23 cellular contexts compared by ENCODE assay signal in the genomic region with DNA sequence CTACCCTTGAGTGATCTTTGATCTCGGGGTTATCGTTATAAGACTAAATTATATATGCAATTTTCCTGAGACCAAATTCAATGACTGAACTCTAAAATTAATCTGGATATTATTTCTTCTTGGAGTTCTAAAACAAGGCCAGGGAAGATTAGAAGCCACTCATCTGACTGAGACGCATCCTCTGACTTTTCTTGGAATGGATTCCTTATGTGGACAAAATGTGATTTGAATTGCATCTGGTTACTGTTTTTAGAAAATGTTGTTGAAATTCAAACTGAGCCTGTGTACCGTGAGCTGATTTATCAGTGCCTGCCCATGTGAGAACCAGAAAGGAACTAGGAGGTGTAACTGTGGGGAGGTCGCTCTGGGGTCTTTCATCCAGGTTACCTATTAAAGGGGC.
DNase-seq lines count a peak whose midpoint lies in the region; ATAC-seq and TF ChIP-seq lines count a peak whose summit lies in the region.
"Had no signal": no experiment of that assay in that cellular context is flagged by ENCODE, and none has a peak within 500 bp of the region (broad histone marks: within the 10 kb centered on the region; RNA-seq: fewer than 3 reads in every experiment).

No MANE protein-coding gene starts in this region.

- no peak for DNase-seq in GM23338 (ENCODE audit: low spot score)
- no peak for DNase-seq in mesenchymal stem cell
- DNase-seq in progenitor cell of endocrine pancreas (ENCODE audit: low spot score, unreplicated experiment) = no peak
- no peak for DNase-seq in dermis blood vessel endothelial cell
- DNase-seq in stimulated activated naive CD4-positive, alpha-beta T cell treated with Interleukin-2 at 50 U/mL for 16 hours (lab: John Stamatoyannopoulos, UW) = no peak
- DNase-seq in NCI-H1436 treated with DMSO at 0.1 percent for 48 hours (lab: John Stamatoyannopoulos, UW) = no peak
- DNase-seq: 8988T; ACHN; AML-193; BE2C; Caco-2; CD4-positive, CD25-positive, alpha-beta regulatory T cell; CD8-positive, alpha-beta T cell; DMS79; EL; GDM1; GM23248; H9 had no signal

- 88% methylated on average over 3 of the region's 5 CpGs for WGBS in mesenchymal stem cell

- H4K20me1 ChIP-seq in BLaER1 (no peaks in the 10 kb centered on the region), GM23338 (replicated peaks; ENCODE audit: insufficient read depth) (no peaks in the 10 kb centered on the region)

- H3F3A ChIP-seq in GM23338 (replicated peaks; ENCODE audit: low read depth) = no peaks in the 10 kb centered on the region

- H3K9ac ChIP-seq in BLaER1 = no peak overlapping the region
- no peak overlapping the region for H3K9ac ChIP-seq in mesenchymal stem cell (ENCODE audit: low read length)
- H3K9ac ChIP-seq: GM23248 had no signal

- no peak overlapping the region for H2BK5ac ChIP-seq in mesenchymal stem cell (ENCODE audit: low read depth, low read length, poor library complexity, severe bottlenecking)

- H4K91ac ChIP-seq in mesenchymal stem cell (ENCODE audit: low read length) = peak overlapping the region; percentile 29

- H4K8ac ChIP-seq in mesenchymal stem cell (ENCODE audit: low read length) = no peak overlapping the region

- no peak overlapping the region for H3K18ac ChIP-seq in mesenchymal stem cell (ENCODE audit: low read depth in 1 of 2, low read length in 2 of 2)

- TF ChIP-seq CTCF in GM23338 (conservative IDR thresholded peaks at IDR 0.05; ENCODE audit: low read depth in 2 of 2) = no peak
- no peak for TF ChIP-seq CTCF in progenitor cell of endocrine pancreas (IDR thresholded peaks at IDR 0.05; ENCODE audit: unreplicated experiment)

- no peak overlapping the region for H3K27ac ChIP-seq in BLaER1
- H3K27ac ChIP-seq in GM23338 (ENCODE audit: low read depth) = no peak overlapping the region
- H3K27ac ChIP-seq in mesenchymal stem cell (ENCODE audit: low read length, poor library complexity, severe bottlenecking) = no peak overlapping the region
- H3K27ac ChIP-seq: A549, C4-2B, GM23248 had no signal

- peaks cover 7% of the 10 kb centered on the region; the same call in 2 of the 3 replicates for H3K4me1 Mint-ChIP-seq in GM23338
- H3K4me1 Mint-ChIP-seq in progenitor cell of endocrine pancreas (ENCODE audit: low read depth) = peaks cover 15% of the 10 kb centered on the region
- H3K4me1 Mint-ChIP-seq: CD4-positive, CD25-positive, alpha-beta regulatory T cell had no signal

- H2AK5ac ChIP-seq in mesenchymal stem cell (ENCODE audit: low read length, severe bottlenecking) = peak overlapping the region; percentile 66

- ATAC-seq in GM23338 = no peak
- ATAC-seq: A549; CD8-positive, alpha-beta T cell; GM12878; HCT116 had no signal

- H2BK12ac ChIP-seq in mesenchymal stem cell (ENCODE audit: low read length in 2 of 2) = no peak overlapping the region

- H3K79me1 ChIP-seq in mesenchymal stem cell (replicated peaks; ENCODE audit: low read length, poor library complexity, severe bottlenecking) = no peaks in the 10 kb centered on the region

- H3K4me3 Mint-ChIP-seq in GM23338 (no peak overlapping the region), progenitor cell of endocrine pancreas (ENCODE audit: low read depth) (no peak overlapping the region)
- H3K4me3 Mint-ChIP-seq: CD4-positive, CD25-positive, alpha-beta regulatory T cell; CD8-positive, alpha-beta T cell; H9 had no signal

- H3K9me3 ChIP-seq in BLaER1 (no peaks in the 10 kb centered on the region), mesenchymal stem cell (ENCODE audit: control insufficient read depth, low read length) (no peaks in the 10 kb centered on the region)
- H3K9me3 ChIP-seq: A549, BE2C, Caco-2 had no signal

- no peak overlapping the region for H2BK120ac ChIP-seq in mesenchymal stem cell (ENCODE audit: low read depth, low read length)

- H2BK15ac ChIP-seq in mesenchymal stem cell (ENCODE audit: low read depth, poor library complexity, severe bottlenecking) = no peak overlapping the region

- H3K27me3 Mint-ChIP-seq in GM23338 (ENCODE audit: insufficient read depth, low read depth, poor library complexity) (peaks cover 2% of the 10 kb centered on the region), progenitor cell of endocrine pancreas (no peaks in the 10 kb centered on the region)
- H3K27me3 Mint-ChIP-seq: CD4-positive, CD25-positive, alpha-beta regulatory T cell had no signal

- no peak overlapping the region for H3K14ac ChIP-seq in mesenchymal stem cell (ENCODE audit: low read length in 2 of 2)

- no peaks in the 10 kb centered on the region for H3K79me2 ChIP-seq in GM23338 (replicated peaks; ENCODE audit: insufficient read depth)

- no peaks in the 10 kb centered on the region for H3K36me3 Mint-ChIP-seq in GM23338 (ENCODE audit: low read depth)
- H3K36me3 Mint-ChIP-seq in progenitor cell of endocrine pancreas (ENCODE audit: insufficient read depth) = no peaks in the 10 kb centered on the region
- H3K36me3 Mint-ChIP-seq: CD4-positive, CD25-positive, alpha-beta regulatory T cell; CD8-positive, alpha-beta T cell had no signal

- H3K4ac ChIP-seq in mesenchymal stem cell (ENCODE audit: low read depth in 1 of 2, low read length in 2 of 2) = no peak overlapping the region

- no peak overlapping the region for H2AFZ ChIP-seq in GM23338
- no peak overlapping the region for H2AFZ ChIP-seq in mesenchymal stem cell (ENCODE audit: low read depth, low read length)
- H2AFZ ChIP-seq: GM23248 had no signal

- H3K9me2 ChIP-seq in GM23338 (ENCODE audit: insufficient read depth) = peaks cover 1% of the 10 kb centered on the region; the same call in 1 of the 2 replicates

- H3K36me3 ChIP-seq in BLaER1 = no peaks in the 10 kb centered on the region
- H3K36me3 ChIP-seq in GM23338 (ENCODE audit: insufficient read depth) = no peaks in the 10 kb centered on the region
- H3K36me3 ChIP-seq in mesenchymal stem cell (ENCODE audit: control insufficient read depth in 1 of 2, insufficient read depth in 2 of 2, low read depth in 1 of 2, low read length in 2 of 2) = no peaks in the 10 kb centered on the region
- H3K36me3 ChIP-seq: BE2C had no signal

- no peaks in the 10 kb centered on the region for H3K9me3 Mint-ChIP-seq in GM23338
- H3K9me3 Mint-ChIP-seq in progenitor cell of endocrine pancreas (ENCODE audit: low read depth) = no peaks in the 10 kb centered on the region
- H3K9me3 Mint-ChIP-seq: CD8-positive, alpha-beta T cell; H9 had no signal

- no peak overlapping the region for H3K4me3 ChIP-seq in BLaER1
- no peak overlapping the region for H3K4me3 ChIP-seq in GM23338
- H3K4me3 ChIP-seq in mesenchymal stem cell (ENCODE audit: insufficient read depth in 1 of 2, low read depth in 1 of 2, low read length in 2 of 2) = no peak overlapping the region
- H3K4me3 ChIP-seq: A549, GM12878, GM23248 had no signal

- no peak overlapping the region for H3K23ac ChIP-seq in mesenchymal stem cell (ENCODE audit: low read length in 2 of 2)

- no peaks in the 10 kb centered on the region for H3K27me3 ChIP-seq in BLaER1
- no peaks in the 10 kb centered on the region for H3K27me3 ChIP-seq in GM23338 (ENCODE audit: insufficient read depth)
- H3K27me3 ChIP-seq in mesenchymal stem cell (ENCODE audit: control insufficient read depth in 1 of 2, insufficient read depth in 1 of 2, low read length in 2 of 2) = no peaks in the 10 kb centered on the region
- H3K27me3 ChIP-seq: BE2C had no signal

- peak overlapping the region; percentile 39 for H3K4me2 ChIP-seq in BLaER1
- H3K4me2 ChIP-seq in GM23338 = no peak overlapping the region
- H3K4me2 ChIP-seq in mesenchymal stem cell (ENCODE audit: low read length, poor library complexity, severe bottlenecking) = no peak overlapping the region
- H3K4me2 ChIP-seq: A549 had no signal

- H3K27ac Mint-ChIP-seq in GM23338 = peak overlapping the region; percentile 66
- H3K27ac Mint-ChIP-seq in progenitor cell of endocrine pancreas = peak overlapping the region; percentile 38
- H3K27ac Mint-ChIP-seq: CD4-positive, CD25-positive, alpha-beta regulatory T cell; CD8-positive, alpha-beta T cell had no signal

- H3K4me1 ChIP-seq in BLaER1 (peaks cover 12% of the 10 kb centered on the region), GM23338 (ENCODE audit: insufficient read depth) (no peaks in the 10 kb centered on the region), mesenchymal stem cell (ENCODE audit: control insufficient read depth, insufficient read depth, low read depth, low read length) (no peaks in the 10 kb centered on the region)
- H3K4me1 ChIP-seq: A549, BE2C, Caco-2 had no signal

TF ChIP-seq in GM23338, 12 proteins besides CTCF, POLR2A, EP300 and RAD21 (continues in another document):
- no peak for TF ChIP-seq EZH2phosphoT487 (IDR thresholded peaks at IDR 0.05; ENCODE audit: unreplicated experiment)
